2 cellular contexts compared by ENCODE assay signal in genomic region chr2:211205358-211205757, GRCh38.
TF ChIP-seq lines count a peak whose summit lies in the region.

No MANE protein-coding gene starts in this region.

TF ChIP-seq in HepG2, 621 proteins besides CTCF, POLR2A, EP300 and RAD21:
- TF ChIP-seq, protein P1, sequence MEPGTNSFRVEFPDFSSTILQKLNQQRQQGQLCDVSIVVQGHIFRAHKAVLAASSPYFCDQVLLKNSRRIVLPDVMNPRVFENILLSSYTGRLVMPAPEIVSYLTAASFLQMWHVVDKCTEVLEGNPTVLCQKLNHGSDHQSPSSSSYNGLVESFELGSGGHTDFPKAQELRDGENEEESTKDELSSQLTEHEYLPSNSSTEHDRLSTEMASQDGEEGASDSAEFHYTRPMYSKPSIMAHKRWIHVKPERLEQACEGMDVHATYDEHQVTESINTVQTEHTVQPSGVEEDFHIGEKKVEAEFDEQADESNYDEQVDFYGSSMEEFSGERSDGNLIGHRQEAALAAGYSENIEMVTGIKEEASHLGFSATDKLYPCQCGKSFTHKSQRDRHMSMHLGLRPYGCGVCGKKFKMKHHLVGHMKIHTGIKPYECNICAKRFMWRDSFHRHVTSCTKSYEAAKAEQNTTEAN (CRISPR knock-in tag; conservative IDR thresholded peaks at IDR 0.05), result no peak
- TF ChIP-seq ZNF772 (CRISPR knock-in tag; IDR thresholded peaks at IDR 0.05), result no peak
- TF ChIP-seq CREB1 (IDR thresholded peaks at IDR 0.05), result peak; percentile 82
- no peak for TF ChIP-seq CREB1 (CRISPR knock-in tag; IDR thresholded peaks at IDR 0.05)
- TF ChIP-seq ATF7 (IDR thresholded peaks at IDR 0.05), result peak; percentile 96
- TF ChIP-seq ATF7 (CRISPR knock-in tag; IDR thresholded peaks at IDR 0.05), result no peak

TF ChIP-seq in HEK293, 187 proteins besides CTCF, POLR2A, EP300 and RAD21:
- TF ChIP-seq ATF2 (tag by site-specific recombination; IDR thresholded peaks at IDR 0.05; ENCODE audit: low read depth), result 0 out of 2 replicates have a peak, but pooled peaks have one; percentile 21
- no peak for TF ChIP-seq ZNF473 (tag by site-specific recombination; IDR thresholded peaks at IDR 0.05)
